Comparison of ENCODE assay signal across 32 cellular contexts in genomic region chr11:76845069-76845468, GRCh38.
"Had no signal": no experiment of that assay in that cellular context is flagged by ENCODE, and none has a peak within 500 bp of the region (broad histone marks: within the 10 kb centered on the region; RNA-seq: fewer than 3 reads in every experiment).

No MANE protein-coding gene starts in this region.

- H3K4me1 ChIP-seq: ascending aorta had no signal

- H3K27ac ChIP-seq: ascending aorta, cardiac muscle cell, WERI-Rb-1 had no signal

- FAIRE-seq: TTC549 had no signal

- ATAC-seq: activated CD4-positive, alpha-beta T cell treated with anti-CD3 and anti-CD28 coated beads for 36 hours; activated CD4-positive, CD25-positive, alpha-beta regulatory T cell treated with anti-CD3 and anti-CD28 coated beads, Interleukin-2, amount 50 U/mL, for 24 hours; activated CD8-positive, alpha-beta memory T cell treated with anti-CD3 and anti-CD28 coated beads, Interleukin-2, amount 10 ng/mL, durations not matched to agents 7 days and 5 days; activated CD8-positive, alpha-beta T cell treated with anti-CD3 and anti-CD28 coated beads, Interleukin-2, amount 10 ng/mL, durations not matched to agents 7 days and 5 days; activated naive CD8-positive, alpha-beta T cell treated with anti-CD3 and anti-CD28 coated beads, Interleukin-2, amount 50 U/mL, for 24 hours; WTC11 had no signal

- H3K4me3 ChIP-seq: ascending aorta, cardiac muscle cell had no signal

- H3K36me3 ChIP-seq: ascending aorta, cardiac muscle cell, WERI-Rb-1 had no signal

- H3K9me3 ChIP-seq: ascending aorta had no signal

- DNase-seq: activated CD4-positive, alpha-beta memory T cell treated with anti-CD3 and anti-CD28 coated beads, Interleukin-2, amount 10 ng/mL, durations not matched to agents 7 days and 5 days; activated CD4-positive, alpha-beta T cell treated with anti-CD3 and anti-CD28 coated beads for 1 hour; activated CD4-positive, alpha-beta T cell treated with anti-CD3 and anti-CD28 coated beads for 36 hours; activated CD4-positive, alpha-beta T cell treated with anti-CD3 and anti-CD28 coated beads for 48 hours; activated CD4-positive, alpha-beta T cell treated with anti-CD3 and anti-CD28 coated beads, Interleukin-2, amount 10 ng/mL, durations not matched to agents 7 days and 5 days; activated CD4-positive, alpha-beta T cell treated with anti-CD3 and anti-CD28 coated beads, Interleukin-2, amount 50 U/mL, for 48 hours; activated CD4-positive, CD25-positive, alpha-beta regulatory T cell; activated CD8-positive, alpha-beta memory T cell treated with anti-CD3 and anti-CD28 coated beads for 24 hours; activated CD8-positive, alpha-beta memory T cell treated with anti-CD3 and anti-CD28 coated beads, Interleukin-2, amount 10 ng/mL, durations not matched to agents 7 days and 5 days; activated CD8-positive, alpha-beta memory T cell treated with anti-CD3 and anti-CD28 coated beads, Interleukin-2, amount 50 U/mL, for 48 hours; activated CD8-positive, alpha-beta T cell treated with anti-CD3 and anti-CD28 coated beads, Interleukin-2, amount 10 ng/mL, durations not matched to agents 7 days and 5 days; activated effector memory CD4-positive, alpha-beta T cell treated with Interleukin-2 at 50 U/mL for 16 hours; activated gamma-delta T cell; activated naive CD4-positive, alpha-beta T cell treated with anti-CD3 and anti-CD28 coated beads, Interleukin-2, amount 10 ng/mL, durations not matched to agents 7 days and 5 days; activated naive CD4-positive, alpha-beta T cell treated with Interleukin-2 at 50 U/mL for 16 hours; activated naive CD8-positive, alpha-beta T cell treated with anti-CD3 and anti-CD28 coated beads, Interleukin-2, amount 10 ng/mL, durations not matched to agents 7 days and 5 days; activated naive CD8-positive, alpha-beta T cell treated with anti-CD3 and anti-CD28 coated beads, Interleukin-2, amount 50 U/mL, for 24 hours; activated T-cell treated with anti-CD3 and anti-CD28 coated beads, Interleukin-2, amount 50 U/mL, for 24 hours; activated T-cell treated with anti-CD3 and anti-CD28 coated beads, Interleukin-2, amount 50 U/mL, for 48 hours; amygdala; anterior cingulate cortex; caudate nucleus; cerebellar nuclear complex; T-helper 1 cell; T-helper 2 cell; T-helper 9 cell; WERI-Rb-1 had no signal

- H3K27me3 ChIP-seq: ascending aorta, cardiac muscle cell had no signal
